In genomic region chrX:123088331-123088730, GRCh38 we compare ENCODE assay signal across 25 cellular contexts.
"Had no signal": no experiment of that assay in that cellular context is flagged by ENCODE, and none has a peak within 500 bp of the region (broad histone marks: within the 10 kb centered on the region; RNA-seq: fewer than 3 reads in every experiment).

No MANE protein-coding gene starts in this region.

- DNase-seq: activated CD4-positive, alpha-beta T cell treated with anti-CD3 and anti-CD28 coated beads, Interleukin-2, amount 10 ng/mL, durations not matched to agents 7 days and 5 days; activated CD8-positive, alpha-beta memory T cell treated with anti-CD3 and anti-CD28 coated beads, Interleukin-2, amount 10 ng/mL, durations not matched to agents 7 days and 5 days; activated CD8-positive, alpha-beta T cell treated with anti-CD3 and anti-CD28 coated beads for 36 hours; activated gamma-delta T cell treated with Interleukin-2 at 50 U/mL for 16 hours; activated T-cell treated with anti-CD3 and anti-CD28 coated beads for 4 hours; aorta; colonic mucosa; endodermal cell; glutamatergic neuron; immature natural killer cell; left ventricle myocardium inferior; nephron progenitor cell; pancreas; psoas muscle; right cardiac atrium; stimulated activated CD4-positive, alpha-beta T cell treated with anti-CD3 and anti-CD28 coated beads, Interleukin-4, amount 100 ng/mL, for 24 hours; stimulated activated naive CD4-positive, alpha-beta T cell treated with Interleukin-2 at 50 U/mL for 16 hours; substantia nigra; SW 1271; T-helper 17 cell; thyroid gland; upper lobe of right lung had no signal

- H2AFZ ChIP-seq: hepatocyte had no signal

- H3K9me3 Mint-ChIP-seq: activated CD4-positive, alpha-beta T cell treated with anti-CD3 and anti-CD28 coated beads, Interleukin-2, amount 10 ng/mL, durations not matched to agents 7 days and 5 days; activated CD8-positive, alpha-beta T cell treated with anti-CD3 and anti-CD28 coated beads for 36 hours; activated naive CD4-positive, alpha-beta T cell treated with anti-CD3 and anti-CD28 coated beads, Interleukin-2, amount 50 U/mL, for 24 hours had no signal

- H3K4me1 Mint-ChIP-seq: activated CD4-positive, alpha-beta T cell treated with anti-CD3 and anti-CD28 coated beads, Interleukin-2, amount 10 ng/mL, durations not matched to agents 7 days and 5 days; activated CD8-positive, alpha-beta memory T cell treated with anti-CD3 and anti-CD28 coated beads, Interleukin-2, amount 10 ng/mL, durations not matched to agents 7 days and 5 days; activated naive CD4-positive, alpha-beta T cell treated with anti-CD3 and anti-CD28 coated beads, Interleukin-2, amount 50 U/mL, for 24 hours; immature natural killer cell; T-helper 17 cell had no signal

- H3K79me2 ChIP-seq: hepatocyte had no signal

- H3K4me3 Mint-ChIP-seq: activated CD4-positive, alpha-beta T cell treated with anti-CD3 and anti-CD28 coated beads, Interleukin-2, amount 10 ng/mL, durations not matched to agents 7 days and 5 days; activated CD8-positive, alpha-beta memory T cell treated with anti-CD3 and anti-CD28 coated beads, Interleukin-2, amount 10 ng/mL, durations not matched to agents 7 days and 5 days; activated CD8-positive, alpha-beta T cell treated with anti-CD3 and anti-CD28 coated beads for 36 hours; activated naive CD4-positive, alpha-beta T cell treated with anti-CD3 and anti-CD28 coated beads, Interleukin-2, amount 50 U/mL, for 24 hours; endodermal cell; immature natural killer cell; nephron progenitor cell; T-helper 17 cell had no signal

- ATAC-seq: activated CD8-positive, alpha-beta memory T cell treated with anti-CD3 and anti-CD28 coated beads, Interleukin-2, amount 10 ng/mL, durations not matched to agents 7 days and 5 days; activated CD8-positive, alpha-beta T cell treated with anti-CD3 and anti-CD28 coated beads for 36 hours; pancreas; psoas muscle; right cardiac atrium; T-helper 17 cell; upper lobe of right lung had no signal

- H3K36me3 Mint-ChIP-seq: activated CD8-positive, alpha-beta memory T cell treated with anti-CD3 and anti-CD28 coated beads, Interleukin-2, amount 10 ng/mL, durations not matched to agents 7 days and 5 days; activated naive CD4-positive, alpha-beta T cell treated with anti-CD3 and anti-CD28 coated beads, Interleukin-2, amount 50 U/mL, for 24 hours; immature natural killer cell had no signal

- H3K4me2 ChIP-seq: hepatocyte had no signal

- H3K27me3 ChIP-seq: colonic mucosa, hepatocyte, thyroid gland, upper lobe of right lung had no signal

- H3K4me3 ChIP-seq: colonic mucosa, hepatocyte, left ventricle myocardium inferior, pancreas, psoas muscle, thyroid gland, upper lobe of right lung had no signal

- H3K27ac Mint-ChIP-seq: activated CD4-positive, alpha-beta T cell treated with anti-CD3 and anti-CD28 coated beads, Interleukin-2, amount 10 ng/mL, durations not matched to agents 7 days and 5 days; activated CD8-positive, alpha-beta memory T cell treated with anti-CD3 and anti-CD28 coated beads, Interleukin-2, amount 10 ng/mL, durations not matched to agents 7 days and 5 days; activated CD8-positive, alpha-beta T cell treated with anti-CD3 and anti-CD28 coated beads for 36 hours; activated naive CD4-positive, alpha-beta T cell treated with anti-CD3 and anti-CD28 coated beads, Interleukin-2, amount 50 U/mL, for 24 hours; endodermal cell; immature natural killer cell; nephron progenitor cell; T-helper 17 cell had no signal

- H3K27me3 Mint-ChIP-seq: activated CD4-positive, alpha-beta T cell treated with anti-CD3 and anti-CD28 coated beads, Interleukin-2, amount 10 ng/mL, durations not matched to agents 7 days and 5 days; activated CD8-positive, alpha-beta memory T cell treated with anti-CD3 and anti-CD28 coated beads, Interleukin-2, amount 10 ng/mL, durations not matched to agents 7 days and 5 days; activated CD8-positive, alpha-beta T cell treated with anti-CD3 and anti-CD28 coated beads for 36 hours; activated naive CD4-positive, alpha-beta T cell treated with anti-CD3 and anti-CD28 coated beads, Interleukin-2, amount 50 U/mL, for 24 hours; T-helper 17 cell had no signal

- H3K9me3 ChIP-seq: colonic mucosa, left ventricle myocardium inferior, pancreas, psoas muscle, thyroid gland, upper lobe of right lung had no signal

- FAIRE-seq: frontal cortex, pancreas had no signal

- H3K27ac ChIP-seq: colonic mucosa, hepatocyte, left ventricle myocardium inferior, pancreas, psoas muscle, thyroid gland, upper lobe of right lung had no signal

- H3K4me1 ChIP-seq: colonic mucosa, left ventricle myocardium inferior, pancreas, psoas muscle, thyroid gland, upper lobe of right lung had no signal

- H3K36me3 ChIP-seq: colonic mucosa, left ventricle myocardium inferior, pancreas, thyroid gland, upper lobe of right lung had no signal
